In the genomic region with DNA sequence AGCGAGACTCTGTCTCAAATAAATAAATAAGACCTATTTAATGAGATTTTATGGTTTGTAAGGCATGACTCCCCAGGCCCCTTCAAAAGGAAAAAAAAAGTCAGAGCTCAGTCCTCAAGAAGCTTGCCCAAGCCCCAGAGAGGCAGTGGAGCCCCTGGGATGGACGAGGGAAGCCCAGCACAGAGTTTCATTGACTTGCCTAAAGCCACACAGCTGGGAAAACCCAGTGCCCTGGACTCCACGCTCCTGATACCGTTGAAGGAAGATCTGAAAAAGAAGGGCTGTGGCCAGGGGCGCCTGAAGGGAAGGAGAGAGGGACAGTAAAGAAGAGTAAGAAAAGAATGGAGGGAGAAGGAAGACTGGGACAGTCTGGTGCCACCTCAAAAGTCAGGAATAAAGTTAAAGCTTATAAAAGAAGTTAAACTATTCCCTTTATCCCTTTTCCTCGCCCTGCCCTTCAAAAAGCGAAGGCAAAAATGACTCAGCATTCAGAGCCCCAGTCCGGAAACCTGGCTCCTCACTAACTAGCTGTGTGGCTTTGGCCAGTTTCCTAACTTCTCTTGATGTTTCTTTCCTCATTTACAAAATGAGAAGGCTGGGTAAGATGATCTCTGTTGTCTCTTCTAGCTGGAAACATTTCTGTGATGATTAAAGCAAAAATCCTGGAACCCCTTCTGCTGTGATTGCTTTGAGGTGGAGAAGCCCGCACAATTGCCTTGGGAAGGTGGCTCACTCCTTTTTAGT, we compare ENCODE assay signal across 17 cellular contexts. TPM values are rescaled to one million over a fixed set of nuclear protein-coding genes. Genes with fewer than 3 reads are reported as not detected.
A peak's percentile ranks its signal among the peaks of the same experiment; 100 is the strongest.
DNase-seq lines count a peak whose midpoint lies in the region; ATAC-seq and TF ChIP-seq lines count a peak whose summit lies in the region.
"Had no signal": no experiment of that assay in that cellular context is flagged by ENCODE, and none has a peak within 500 bp of the region (broad histone marks: within the 10 kb centered on the region; RNA-seq: fewer than 3 reads in every experiment).

No MANE protein-coding gene starts in this region.

- no peaks in the 10 kb centered on the region for H3K27me3 ChIP-seq in ACC112 (ENCODE audit: insufficient read depth, low read length)
- no peaks in the 10 kb centered on the region for H3K27me3 ChIP-seq in HL-60 (ENCODE audit: insufficient read depth, poor library complexity, severe bottlenecking)
- no peaks in the 10 kb centered on the region for H3K27me3 ChIP-seq in gastroesophageal sphincter
- H3K27me3 ChIP-seq: neural progenitor cell, tibial nerve had no signal

- no peak for TF ChIP-seq EP300 in gastroesophageal sphincter (IDR thresholded peaks at IDR 0.05)

- no peak for TF ChIP-seq POLR2A in gastroesophageal sphincter (IDR thresholded peaks at IDR 0.05)

- peaks cover 35% of the 10 kb centered on the region for H3K4me1 ChIP-seq in ACC112 (ENCODE audit: control insufficient read depth, insufficient read depth, low read length, unreplicated experiment)
- no peaks in the 10 kb centered on the region for H3K4me1 ChIP-seq in gastroesophageal sphincter
- H3K4me1 ChIP-seq: neural progenitor cell, tibial nerve had no signal

- peak overlapping the region; percentile 66 for H3K27ac ChIP-seq in ACC112 (ENCODE audit: low read depth, low read length)
- H3K27ac ChIP-seq in HL-60 (replicated peaks): 0 out of 2 replicates have a peak overlapping the region, but pooled peaks have one; percentile 12
- H3K27ac ChIP-seq in gastroesophageal sphincter: no peak overlapping the region
- H3K27ac ChIP-seq in coronary artery: no peak overlapping the region
- H3K27ac ChIP-seq: neural progenitor cell, tibial nerve had no signal

- DNase-seq in HL-60 (ENCODE audit: low read depth in 1 of 2, low spot score in 1 of 2) (peak in 1 of 2 experiments; percentile 62), WTC11 (ENCODE audit: low spot score) (no peak), fibroblast of the conjunctiva (ENCODE audit: low read depth) (peak; percentile 18), NCI-H1930 (lab: John Stamatoyannopoulos, UW) (no peak), coronary artery (ENCODE audit: low spot score) (no peak)
- DNase-seq: activated CD4-positive, alpha-beta T cell treated with anti-CD3 and anti-CD28 coated beads for 36 hours; caudate nucleus; foreskin melanocyte; NCI-H1417 treated with DMSO at 0.1 percent for 48 hours had no signal

- peak overlapping the region; percentile 35 for H2AFZ ChIP-seq in ACC112 (ENCODE audit: low read length, unreplicated experiment)
- H2AFZ ChIP-seq: neural progenitor cell had no signal

- peaks cover 25% of the 10 kb centered on the region for H3K4me1 Mint-ChIP-seq in WTC11
- H3K4me1 Mint-ChIP-seq: activated CD4-positive, alpha-beta T cell treated with anti-CD3 and anti-CD28 coated beads for 36 hours; activated T-helper 17 cell treated with anti-CD3 and anti-CD28 coated beads, Interleukin-2, amount 50 U/mL, for 72 hours; B cell had no signal

- TF ChIP-seq CTCF in HL-60 (IDR thresholded peaks at IDR 0.05; ENCODE audit: insufficient read depth, low read length) (no peak), WTC11 (IDR thresholded peaks at IDR 0.05) (no peak), gastroesophageal sphincter (IDR thresholded peaks at IDR 0.05) (no peak), coronary artery (IDR thresholded peaks at IDR 0.05) (no peak)

- CTCF ChIA-PET in WTC11 (lab: Charles Lee): interaction anchor here (0.5 kb wide), 1 partner anchor 28 kb away, joined by 4 read pairs; no protein-coding TSS in a partner anchor

- WGBS in gastroesophageal sphincter (ENCODE audit: low coverage in 1 of 2), 2 donors: 10 to 59% methylated on average over 3 to 6 of the region's 9 CpGs

- H3K36me3 Mint-ChIP-seq in WTC11: peaks cover 7% of the 10 kb centered on the region
- H3K36me3 Mint-ChIP-seq: neural progenitor cell had no signal

- no peaks in the 10 kb centered on the region for H3K36me3 ChIP-seq in ACC112 (ENCODE audit: insufficient read depth, low read length)
- no peaks in the 10 kb centered on the region for H3K36me3 ChIP-seq in gastroesophageal sphincter
- H3K36me3 ChIP-seq: neural progenitor cell, tibial nerve had no signal

- no peak overlapping the region for H3K4me3 Mint-ChIP-seq in WTC11
- H3K4me3 Mint-ChIP-seq: activated CD4-positive, alpha-beta T cell treated with anti-CD3 and anti-CD28 coated beads for 36 hours; activated T-helper 17 cell treated with anti-CD3 and anti-CD28 coated beads, Interleukin-2, amount 50 U/mL, for 72 hours; B cell; neural progenitor cell had no signal

- peaks cover 4% of the 10 kb centered on the region; the same call in 1 of the 2 replicates for H3K27me3 Mint-ChIP-seq in WTC11 (ENCODE audit: low read depth)
- H3K27me3 Mint-ChIP-seq: activated CD4-positive, alpha-beta T cell treated with anti-CD3 and anti-CD28 coated beads for 36 hours; activated T-helper 17 cell treated with anti-CD3 and anti-CD28 coated beads, Interleukin-2, amount 50 U/mL, for 72 hours; B cell had no signal

- no peaks in the 10 kb centered on the region for H3K9me3 ChIP-seq in gastroesophageal sphincter
- H3K9me3 ChIP-seq: tibial nerve had no signal

- H3K4me3 ChIP-seq in ACC112 (ENCODE audit: low read depth, low read length) (no peak overlapping the region), HL-60 (replicated peaks; ENCODE audit: insufficient read depth, low read length) (no peak overlapping the region), gastroesophageal sphincter (no peak overlapping the region), coronary artery (no peak overlapping the region)
- H3K4me3 ChIP-seq: neural progenitor cell, tibial nerve had no signal

- ATAC-seq in WTC11 (no peak), gastroesophageal sphincter (no peak), GM21529 (IDR thresholded peaks at IDR 0.05; ENCODE audit: unreplicated experiment) (no peak)
- ATAC-seq: activated CD4-positive, alpha-beta T cell treated with anti-CD3 and anti-CD28 coated beads for 36 hours; activated T-helper 17 cell treated with anti-CD3 and anti-CD28 coated beads, Interleukin-2, amount 50 U/mL, for 72 hours had no signal

- H3K27ac Mint-ChIP-seq in WTC11: peak overlapping the region; percentile 50; the same call in 1 of the 2 replicates
- H3K27ac Mint-ChIP-seq: activated CD4-positive, alpha-beta T cell treated with anti-CD3 and anti-CD28 coated beads for 36 hours; activated T-helper 17 cell treated with anti-CD3 and anti-CD28 coated beads, Interleukin-2, amount 50 U/mL, for 72 hours; B cell had no signal

- no peaks in the 10 kb centered on the region for H3K79me2 ChIP-seq in ACC112 (ENCODE audit: control insufficient read depth, insufficient read depth, low read length, unreplicated experiment)

- peaks cover 15% of the 10 kb centered on the region for H3K9me3 Mint-ChIP-seq in WTC11

- POLR2A ChIA-PET in WTC11 (lab: Charles Lee): no interaction called here

TF ChIP-seq in WTC11, 78 proteins besides CTCF, POLR2A, EP300 and RAD21 (continues in another document):
- TF ChIP-seq, protein P1, sequence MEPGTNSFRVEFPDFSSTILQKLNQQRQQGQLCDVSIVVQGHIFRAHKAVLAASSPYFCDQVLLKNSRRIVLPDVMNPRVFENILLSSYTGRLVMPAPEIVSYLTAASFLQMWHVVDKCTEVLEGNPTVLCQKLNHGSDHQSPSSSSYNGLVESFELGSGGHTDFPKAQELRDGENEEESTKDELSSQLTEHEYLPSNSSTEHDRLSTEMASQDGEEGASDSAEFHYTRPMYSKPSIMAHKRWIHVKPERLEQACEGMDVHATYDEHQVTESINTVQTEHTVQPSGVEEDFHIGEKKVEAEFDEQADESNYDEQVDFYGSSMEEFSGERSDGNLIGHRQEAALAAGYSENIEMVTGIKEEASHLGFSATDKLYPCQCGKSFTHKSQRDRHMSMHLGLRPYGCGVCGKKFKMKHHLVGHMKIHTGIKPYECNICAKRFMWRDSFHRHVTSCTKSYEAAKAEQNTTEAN (CRISPR knock-in tag; IDR thresholded peaks at IDR 0.05): no peak
- TF ChIP-seq, protein P2, sequence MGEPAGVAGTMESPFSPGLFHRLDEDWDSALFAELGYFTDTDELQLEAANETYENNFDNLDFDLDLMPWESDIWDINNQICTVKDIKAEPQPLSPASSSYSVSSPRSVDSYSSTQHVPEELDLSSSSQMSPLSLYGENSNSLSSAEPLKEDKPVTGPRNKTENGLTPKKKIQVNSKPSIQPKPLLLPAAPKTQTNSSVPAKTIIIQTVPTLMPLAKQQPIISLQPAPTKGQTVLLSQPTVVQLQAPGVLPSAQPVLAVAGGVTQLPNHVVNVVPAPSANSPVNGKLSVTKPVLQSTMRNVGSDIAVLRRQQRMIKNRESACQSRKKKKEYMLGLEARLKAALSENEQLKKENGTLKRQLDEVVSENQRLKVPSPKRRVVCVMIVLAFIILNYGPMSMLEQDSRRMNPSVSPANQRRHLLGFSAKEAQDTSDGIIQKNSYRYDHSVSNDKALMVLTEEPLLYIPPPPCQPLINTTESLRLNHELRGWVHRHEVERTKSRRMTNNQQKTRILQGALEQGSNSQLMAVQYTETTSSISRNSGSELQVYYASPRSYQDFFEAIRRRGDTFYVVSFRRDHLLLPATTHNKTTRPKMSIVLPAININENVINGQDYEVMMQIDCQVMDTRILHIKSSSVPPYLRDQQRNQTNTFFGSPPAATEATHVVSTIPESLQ (CRISPR knock-in tag; IDR thresholded peaks at IDR 0.05): no peak
- no peak for TF ChIP-seq ATF1 (CRISPR knock-in tag; IDR thresholded peaks at IDR 0.05)

RNA-seq across cellular contexts. Expression of a gene that starts 46.7 kb away (rescaled TPM):
- 2.8 to 4.7 TPM (median 4.1 TPM) in 3 replicates for total RNA-seq in WTC11 (2021)
- total RNA-seq in gastroesophageal sphincter: 1 to 10 TPM in 2 of 4 donors, under 1 TPM in 1, not detected in 1; 0.62 to 4.2 (median 1.1) TPM
- total RNA-seq: activated CD4-positive, alpha-beta T cell treated with anti-CD3 and anti-CD28 coated beads for 36 hours; activated T-helper 17 cell treated with anti-CD3 and anti-CD28 coated beads, Interleukin-2, amount 50 U/mL, for 72 hours; B cell; G401 had no signal

Comparison
In these comparisons a context has a peak if more than half of its experiments do, and no peak if none do; other contexts are left out.
1. H3K27ac ChIP-seq: peak in ACC112 (single experiment) and HL-60 (single experiment); none in gastroesophageal sphincter (0 of 4) and coronary artery (0 of 2).